In genomic region chr17:75981019-75981615, GRCh38 we compare ENCODE assay signal across 16 cellular contexts. TPM values are rescaled to one million over a fixed set of nuclear protein-coding genes. Genes with fewer than 3 reads are reported as not detected.
A peak's percentile ranks its signal among the peaks of the same experiment; 100 is the strongest.
DNase-seq lines count a peak whose midpoint lies in the region; ATAC-seq, FAIRE-seq and TF ChIP-seq lines count a peak whose summit lies in the region.
"Had no signal": no experiment of that assay in that cellular context is flagged by ENCODE, and none has a peak within 500 bp of the region (broad histone marks: within the 10 kb centered on the region; RNA-seq: fewer than 3 reads in every experiment).

No MANE protein-coding gene starts in this region.

- peaks cover 3% of the 10 kb centered on the region for H3K36me3 Mint-ChIP-seq in CD4-positive, CD25-positive, alpha-beta regulatory T cell
- peaks cover 14% of the 10 kb centered on the region for H3K36me3 Mint-ChIP-seq in central memory CD8-positive, alpha-beta T cell (ENCODE audit: insufficient read depth)
- no peaks in the 10 kb centered on the region for H3K36me3 Mint-ChIP-seq in neural crest cell (ENCODE audit: low read depth)

- no peak for DNase-seq in CD4-positive, CD25-positive, alpha-beta regulatory T cell
- no peak for DNase-seq in central memory CD8-positive, alpha-beta T cell (ENCODE audit: low spot score in 2 of 2)
- DNase-seq in neural crest cell (ENCODE audit: low read depth, low spot score) = no peak
- DNase-seq in RCC 7860 (ENCODE audit: low spot score) = no peak
- DNase-seq in kidney glomerular epithelial cell (lab: John Stamatoyannopoulos, UW) = no peak
- no peak for DNase-seq in AG20443 (ENCODE audit: low spot score)
- DNase-seq: amygdala; DMS 273 treated with DMSO at 0.1 percent for 48 hours; GOT3; kidney; NCI-H1417; NK-92 treated with Interleukin-12 subunit alpha and Interleukin-12 subunit beta, amount 100 ng/mL, for 24 hours had no signal

- no peak for ATAC-seq in CD4-positive, CD25-positive, alpha-beta regulatory T cell (ENCODE audit: low read depth in 2 of 2)
- no peak for ATAC-seq in central memory CD8-positive, alpha-beta T cell (replicated peaks; ENCODE audit: extremely low read depth, poor library complexity, severe bottlenecking)
- ATAC-seq in HG03108 (IDR thresholded peaks at IDR 0.05; ENCODE audit: unreplicated experiment) = no peak

- H3K4me3 Mint-ChIP-seq in CD4-positive, CD25-positive, alpha-beta regulatory T cell = peak overlapping the region; percentile 95 to 100 (median 98)
- H3K4me3 Mint-ChIP-seq in central memory CD8-positive, alpha-beta T cell = peak overlapping the region; percentile 94
- H3K4me3 Mint-ChIP-seq in neural crest cell = peak overlapping the region; percentile 99

- H3K4me1 ChIP-seq in CD4-positive, CD25-positive, alpha-beta regulatory T cell (ENCODE audit: control insufficient read depth, insufficient read depth, low read length, poor library complexity, severe bottlenecking) = peaks cover 27% of the 10 kb centered on the region

- no peak for TF ChIP-seq CTCF in neural crest cell (conservative IDR thresholded peaks at IDR 0.05)

- H3K27ac Mint-ChIP-seq in CD4-positive, CD25-positive, alpha-beta regulatory T cell = peak overlapping the region; percentile 80 to 100 (median 100)
- H3K27ac Mint-ChIP-seq in central memory CD8-positive, alpha-beta T cell (ENCODE audit: low read depth) = no peak overlapping the region
- H3K27ac Mint-ChIP-seq in neural crest cell (ENCODE audit: unreplicated experiment) = no peak overlapping the region

- H3K4me1 Mint-ChIP-seq in CD4-positive, CD25-positive, alpha-beta regulatory T cell = peaks cover 8 to 49% (median 30%) of the 10 kb centered on the region in 4 donors
- H3K4me1 Mint-ChIP-seq in central memory CD8-positive, alpha-beta T cell = peaks cover 23% of the 10 kb centered on the region
- H3K4me1 Mint-ChIP-seq in neural crest cell = peaks cover 57% of the 10 kb centered on the region

- H3K27ac ChIP-seq in CD4-positive, CD25-positive, alpha-beta regulatory T cell (ENCODE audit: insufficient read depth, low read length, poor library complexity, severe bottlenecking) = no peak overlapping the region
- H3K27ac ChIP-seq in KOPT-K1 (ENCODE audit: low read depth, low read length, poor library complexity, severe bottlenecking) = peak overlapping the region; percentile 93

- no peaks in the 10 kb centered on the region for H3K9me3 ChIP-seq in CD4-positive, CD25-positive, alpha-beta regulatory T cell (ENCODE audit: control insufficient read depth in 2 of 2, low read length in 2 of 2)
- H3K9me3 ChIP-seq in KOPT-K1 (ENCODE audit: insufficient read depth, low read length, poor library complexity, severe bottlenecking) = no peaks in the 10 kb centered on the region
- H3K9me3 ChIP-seq: esophagus muscularis mucosa, sigmoid colon had no signal

- H3K36me3 ChIP-seq in CD4-positive, CD25-positive, alpha-beta regulatory T cell (ENCODE audit: control insufficient read depth, insufficient read depth, low read length) = no peaks in the 10 kb centered on the region
- no peaks in the 10 kb centered on the region; the same call in 1 of the 2 replicates for H3K36me3 ChIP-seq in KOPT-K1 (ENCODE audit: insufficient read depth, low read length)
- H3K36me3 ChIP-seq: esophagus muscularis mucosa, sigmoid colon had no signal

- H3K9me3 Mint-ChIP-seq in CD4-positive, CD25-positive, alpha-beta regulatory T cell = no peaks in the 10 kb centered on the region
- no peaks in the 10 kb centered on the region for H3K9me3 Mint-ChIP-seq in central memory CD8-positive, alpha-beta T cell
- no peaks in the 10 kb centered on the region for H3K9me3 Mint-ChIP-seq in neural crest cell

- no peak overlapping the region for H3K4me3 ChIP-seq in CD4-positive, CD25-positive, alpha-beta regulatory T cell (ENCODE audit: low read depth, low read length)
- H3K4me3 ChIP-seq: esophagus muscularis mucosa, sigmoid colon had no signal

- H3K27me3 ChIP-seq in CD4-positive, CD25-positive, alpha-beta regulatory T cell (ENCODE audit: control insufficient read depth, insufficient read depth, low read length) = no peaks in the 10 kb centered on the region
- H3K27me3 ChIP-seq: esophagus muscularis mucosa, sigmoid colon had no signal

- H3K27me3 Mint-ChIP-seq in CD4-positive, CD25-positive, alpha-beta regulatory T cell = no peaks in the 10 kb centered on the region
- H3K27me3 Mint-ChIP-seq in central memory CD8-positive, alpha-beta T cell = no peaks in the 10 kb centered on the region
- no peaks in the 10 kb centered on the region for H3K27me3 Mint-ChIP-seq in neural crest cell (ENCODE audit: low read depth)

- no peak for FAIRE-seq in RCC 7860 (lab: Jason Lieb, UNC)
- FAIRE-seq: kidney had no signal

RNA-seq across cellular contexts. Expression of gene TEN1, which starts 2.1 kb away (rescaled TPM):
- total RNA-seq in CD4-positive, CD25-positive, alpha-beta regulatory T cell = 17.3 TPM
- 10 to 100 TPM; 19.9 to 26.1 (median 21.5) TPM for polyA plus RNA-seq in CD4-positive, CD25-positive, alpha-beta regulatory T cell
- 9.1 and 10.1 TPM in 2 replicates for total RNA-seq in neural crest cell

RNA-seq across cellular contexts. Expression of gene ACOX1, which starts 2.2 kb away (rescaled TPM):
- 25.6 TPM for total RNA-seq in CD4-positive, CD25-positive, alpha-beta regulatory T cell
- polyA plus RNA-seq in CD4-positive, CD25-positive, alpha-beta regulatory T cell = 10 to 100 TPM; 15.0 to 24.3 (median 18.9) TPM
- total RNA-seq in neural crest cell = 19.3 and 22.3 TPM in 2 replicates

RNA-seq across cellular contexts. Expression of gene CDK3, which starts 19.5 kb away (rescaled TPM):
- 11.6 TPM for total RNA-seq in CD4-positive, CD25-positive, alpha-beta regulatory T cell
- polyA plus RNA-seq in CD4-positive, CD25-positive, alpha-beta regulatory T cell = 1 to 10 TPM in 1 of 4 donors, under 1 TPM in 3; 0.17 to 1.0 (median 0.50) TPM
- 7.9 and 9.4 TPM in 2 replicates for total RNA-seq in neural crest cell

RNA-seq across cellular contexts. Expression of gene FBF1, which starts 40.3 kb away (rescaled TPM):
- 15.5 TPM for total RNA-seq in CD4-positive, CD25-positive, alpha-beta regulatory T cell
- 1 to 10 TPM; 1.7 to 3.6 (median 2.3) TPM for polyA plus RNA-seq in CD4-positive, CD25-positive, alpha-beta regulatory T cell
- 21.7 and 25.9 TPM in 2 replicates for total RNA-seq in neural crest cell

RNA-seq across cellular contexts. Expression of gene EVPL, which starts 46.0 kb away (rescaled TPM):
- total RNA-seq in CD4-positive, CD25-positive, alpha-beta regulatory T cell = 0.15 TPM
- under 1 TPM in 1 of 4 donors, not detected in 3; 0.05 TPM for polyA plus RNA-seq in CD4-positive, CD25-positive, alpha-beta regulatory T cell
- total RNA-seq in neural crest cell = not detected in 2 replicates

Comparison
In these comparisons a context has a peak if more than half of its experiments do, and no peak if none do; other contexts are left out.
1. H3K27ac Mint-ChIP-seq: peak in CD4-positive, CD25-positive, alpha-beta regulatory T cell (3 of 3); none in central memory CD8-positive, alpha-beta T cell (single experiment) and neural crest cell (single experiment).
2. Peak in every context shown above with its lines, with median percentiles within 50 percentile points of each other: H3K4me3 Mint-ChIP-seq.